In genomic region chr1:6596351-6596750, GRCh38 we compare ENCODE assay signal across 22 cellular contexts. TPM values are rescaled to one million over a fixed set of nuclear protein-coding genes. Genes with fewer than 3 reads are reported as not detected.
DNase-seq lines count a peak whose midpoint lies in the region; ATAC-seq and TF ChIP-seq lines count a peak whose summit lies in the region.
"Had no signal": no experiment of that assay in that cellular context is flagged by ENCODE, and none has a peak within 500 bp of the region (broad histone marks: within the 10 kb centered on the region; RNA-seq: fewer than 3 reads in every experiment).

No MANE protein-coding gene starts in this region.

- H3K4me1 ChIP-seq in gastroesophageal sphincter (peaks cover 0 to 94% (median 46%) of the 10 kb centered on the region in 3 donors), stomach (peaks cover 64 to 90% (median 77%) of the 10 kb centered on the region in 4 donors), smooth muscle cell (ENCODE audit: low read depth) (peaks cover 13% of the 10 kb centered on the region)

- no peak overlapping the region for H3K4me2 ChIP-seq in smooth muscle cell
- H3K4me2 ChIP-seq: SK-N-SH had no signal

- no peak for ATAC-seq in gastroesophageal sphincter
- ATAC-seq: Panc1, sciatic nerve had no signal

- H3K4me3 Mint-ChIP-seq in activated naive CD4-positive, alpha-beta T cell treated with anti-CD3 and anti-CD28 coated beads, Interleukin-2, amount 50 U/mL, for 24 hours = peak overlapping the region; percentile 11
- H3K4me3 Mint-ChIP-seq: central memory CD8-positive, alpha-beta T cell; endodermal cell had no signal

- peaks cover 12% of the 10 kb centered on the region for H3K36me3 Mint-ChIP-seq in activated naive CD4-positive, alpha-beta T cell treated with anti-CD3 and anti-CD28 coated beads, Interleukin-2, amount 50 U/mL, for 24 hours
- H3K36me3 Mint-ChIP-seq: type B pancreatic cell had no signal

- H3K27me3 ChIP-seq in WERI-Rb-1 (ENCODE audit: insufficient read depth, low read depth, severe bottlenecking) = no peaks in the 10 kb centered on the region
- no peaks in the 10 kb centered on the region for H3K27me3 ChIP-seq in gastroesophageal sphincter
- H3K27me3 ChIP-seq in stomach = no peaks in the 10 kb centered on the region
- H3K27me3 ChIP-seq in smooth muscle cell (ENCODE audit: low read depth) = no peaks in the 10 kb centered on the region

- H2AFZ ChIP-seq in smooth muscle cell (ENCODE audit: low read depth) = no peak overlapping the region

- TF ChIP-seq EP300 in gastroesophageal sphincter (IDR thresholded peaks at IDR 0.05) = no peak
- no peak for TF ChIP-seq EP300 in stomach (IDR thresholded peaks at IDR 0.05)

- no peak for TF ChIP-seq CTCF in WERI-Rb-1 (IDR thresholded peaks at IDR 0.05; ENCODE audit: low read depth, low read length)
- no peak for TF ChIP-seq CTCF in gastroesophageal sphincter (IDR thresholded peaks at IDR 0.05)
- TF ChIP-seq CTCF in stomach (IDR thresholded peaks at IDR 0.05) = no peak
- TF ChIP-seq CTCF in GM10266 (IDR thresholded peaks at IDR 0.05; ENCODE audit: control insufficient read depth, insufficient read depth, low read depth, missing control alignments) = no peak
- TF ChIP-seq CTCF in smooth muscle cell (IDR thresholded peaks at IDR 0.05; ENCODE audit: borderline replicate concordance, insufficient read depth, poor library complexity, severe bottlenecking) = no peak

- H3K4me1 Mint-ChIP-seq in activated naive CD4-positive, alpha-beta T cell treated with anti-CD3 and anti-CD28 coated beads, Interleukin-2, amount 50 U/mL, for 24 hours = peaks cover 64% of the 10 kb centered on the region

- no peaks in the 10 kb centered on the region for H3K9me3 Mint-ChIP-seq in activated naive CD4-positive, alpha-beta T cell treated with anti-CD3 and anti-CD28 coated beads, Interleukin-2, amount 50 U/mL, for 24 hours
- H3K9me3 Mint-ChIP-seq: central memory CD8-positive, alpha-beta T cell; endodermal cell; type B pancreatic cell had no signal

- H3K27ac ChIP-seq in WERI-Rb-1 (peak overlapping the region; percentile 92), gastroesophageal sphincter (peak overlapping the region in 3 of 4 donors; percentile 26 to 97 (median 47)), stomach (peak overlapping the region in 1 of 5 donors; percentile 35), smooth muscle cell (ENCODE audit: low read depth) (no peak overlapping the region)
- H3K27ac ChIP-seq: HL-60 had no signal

- intact Hi-C loops in stomach (cut with DNase I; ENCODE audit: low total_unique reads) = no loop called here

- peaks cover 78% of the 10 kb centered on the region for H3K36me3 ChIP-seq in WERI-Rb-1
- H3K36me3 ChIP-seq in gastroesophageal sphincter = peaks cover 0 to 84% of the 10 kb centered on the region in 2 donors
- H3K36me3 ChIP-seq in stomach = peaks cover 74 to 84% (median 79%) of the 10 kb centered on the region in 4 donors
- H3K36me3 ChIP-seq in smooth muscle cell (ENCODE audit: low read depth) = no peaks in the 10 kb centered on the region

- no peak overlapping the region for H3K27ac Mint-ChIP-seq in activated naive CD4-positive, alpha-beta T cell treated with anti-CD3 and anti-CD28 coated beads, Interleukin-2, amount 50 U/mL, for 24 hours
- H3K27ac Mint-ChIP-seq: endodermal cell, type B pancreatic cell had no signal

- no peak overlapping the region for H3K9ac ChIP-seq in smooth muscle cell (ENCODE audit: low read depth)
- H3K9ac ChIP-seq: SK-N-SH had no signal

- WGBS in gastroesophageal sphincter (ENCODE audit: low coverage in 1 of 2), 2 donors = 53 to 60% methylated on average over 5 to 7 of the region's 7 CpGs
- WGBS in stomach, 5 donors = 50 to 68% (median 51%) methylated on average over 7 of the region's 7 CpGs
- WGBS in smooth muscle cell (ENCODE audit: low lambda C conversion rate) = 92% methylated on average over 7 of the region's 7 CpGs

- H3K4me3 ChIP-seq in WERI-Rb-1 (ENCODE audit: low read depth, low read length) (no peak overlapping the region), gastroesophageal sphincter (peak overlapping the region in 1 of 2 donors; percentile 99), stomach (peak overlapping the region in 3 of 4 donors; percentile 13 to 98 (median 84)), smooth muscle cell (no peak overlapping the region)

- no peaks in the 10 kb centered on the region for H3K9me3 ChIP-seq in WERI-Rb-1 (ENCODE audit: severe bottlenecking)
- no peaks in the 10 kb centered on the region for H3K9me3 ChIP-seq in gastroesophageal sphincter
- H3K9me3 ChIP-seq in stomach = no peaks in the 10 kb centered on the region
- H3K9me3 ChIP-seq in smooth muscle cell (replicated peaks; ENCODE audit: low read depth) = no peaks in the 10 kb centered on the region
- H3K9me3 ChIP-seq: SK-N-SH had no signal

- DNase-seq in activated naive CD4-positive, alpha-beta T cell (lab: John Stamatoyannopoulos, UW) = no peak
- DNase-seq in WERI-Rb-1 (no peak), stomach (no peak), NCI-H2081 treated with DMSO at 0.1 percent for 48 hours (lab: John Stamatoyannopoulos, UW) (no peak), GM10266 (ENCODE audit: extremely low spot score) (no peak), smooth muscle cell (lab: John Stamatoyannopoulos, UW; ENCODE audit: unreplicated experiment) (no peak)
- DNase-seq: DMS79; KG1; NCI-H1048; NCI-H82; SK-N-SH; stimulated activated CD4-positive, alpha-beta T cell treated with anti-CD3 and anti-CD28 coated beads, Interleukin-4, amount 100 ng/mL, for 24 hours had no signal

- H3F3A ChIP-seq in smooth muscle cell (ENCODE audit: low read depth) = no peaks in the 10 kb centered on the region

- TF ChIP-seq POLR2A in gastroesophageal sphincter (IDR thresholded peaks at IDR 0.05) = no peak
- no peak for TF ChIP-seq POLR2A in stomach (IDR thresholded peaks at IDR 0.05)

- H3K79me2 ChIP-seq in smooth muscle cell (ENCODE audit: low read depth) = peaks cover 37% of the 10 kb centered on the region

- H4K20me1 ChIP-seq in smooth muscle cell (ENCODE audit: low read depth) = peaks cover 80% of the 10 kb centered on the region

- no peaks in the 10 kb centered on the region for H3K27me3 Mint-ChIP-seq in activated naive CD4-positive, alpha-beta T cell treated with anti-CD3 and anti-CD28 coated beads, Interleukin-2, amount 50 U/mL, for 24 hours
- H3K27me3 Mint-ChIP-seq: central memory CD8-positive, alpha-beta T cell had no signal

RNA-seq across cellular contexts. Expression of gene KLHL21, which starts 6.3 kb away (rescaled TPM):
- 100 to 1,000 TPM in 2 of 4 donors, 10 to 100 TPM in 2; 83.6 to 131 (median 101) TPM for total RNA-seq in gastroesophageal sphincter
- 10 to 100 TPM; 13.0 to 59.8 (median 34.5) TPM for total RNA-seq in stomach
- polyA plus RNA-seq in stomach = 10 to 100 TPM in 1 of 3 donors, 1 to 10 TPM in 2; 9.2 to 15.4 (median 9.8) TPM
- total RNA-seq in smooth muscle cell = 12.0 and 13.2 TPM in 2 replicates
- 12.6 and 16.2 TPM in 2 replicates for polyA plus RNA-seq in smooth muscle cell

RNA-seq across cellular contexts. Expression of gene ZBTB48, which starts 16.6 kb away (rescaled TPM):
- 10 to 100 TPM; 12.7 to 17.7 (median 14.1) TPM for total RNA-seq in gastroesophageal sphincter
- total RNA-seq in stomach = 100 to 1,000 TPM in 1 of 5 donors, 10 to 100 TPM in 4; 22.6 to 139 (median 25.7) TPM
- polyA plus RNA-seq in stomach = 10 to 100 TPM; 34.8 to 64.4 (median 61.3) TPM
- 9.7 and 26.4 TPM in 2 replicates for total RNA-seq in smooth muscle cell
- polyA plus RNA-seq in smooth muscle cell = 16.3 and 20.5 TPM in 2 replicates

RNA-seq across cellular contexts. Expression of gene PHF13, which starts 17.2 kb away (rescaled TPM):
- total RNA-seq in gastroesophageal sphincter = 10 to 100 TPM; 19.8 to 22.8 (median 20.5) TPM
- total RNA-seq in stomach = 10 to 100 TPM in 2 of 5 donors, 1 to 10 TPM in 3; 2.7 to 16.9 (median 7.5) TPM
- 1 to 10 TPM; 4.5 to 6.7 (median 5.7) TPM for polyA plus RNA-seq in stomach
- 10.2 and 10.4 TPM in 2 replicates for total RNA-seq in smooth muscle cell
- polyA plus RNA-seq in smooth muscle cell = 12.3 and 14.0 TPM in 2 replicates

RNA-seq across cellular contexts. Expression of gene THAP3, which starts 28.3 kb away (rescaled TPM):
- 10 to 100 TPM; 16.3 to 36.9 (median 27.7) TPM for total RNA-seq in gastroesophageal sphincter
- 100 to 1,000 TPM in 1 of 5 donors, 10 to 100 TPM in 2, 1 to 10 TPM in 2; 5.8 to 116 (median 10.4) TPM for total RNA-seq in stomach
- 10 to 100 TPM; 17.9 to 27.6 (median 26.6) TPM for polyA plus RNA-seq in stomach
- total RNA-seq in smooth muscle cell = 10.5 and 14.2 TPM in 2 replicates
- 29.3 and 34.8 TPM in 2 replicates for polyA plus RNA-seq in smooth muscle cell

RNA-seq across cellular contexts. Expression of gene TAS1R1, which starts 41.2 kb away (rescaled TPM):
- not detected for total RNA-seq in gastroesophageal sphincter
- total RNA-seq in stomach = not detected
- polyA plus RNA-seq in stomach = under 1 TPM in 2 of 3 donors, not detected in 1; 0.08 to 0.12 TPM
- total RNA-seq in smooth muscle cell = not detected in 2 replicates
- polyA plus RNA-seq in smooth muscle cell = 0.27 TPM in 1 of 2 replicates, not detected in the other
- total RNA-seq: kidney epithelial cell, mesenteric fat pad, sciatic nerve had no signal
- polyA plus RNA-seq: SK-N-SH had no signal

Comparison
In these comparisons a context has a peak if more than half of its experiments do, and no peak if none do; other contexts are left out.
1. H3K4me3 ChIP-seq: peak in stomach (3 of 4); none in WERI-Rb-1 (single experiment) and smooth muscle cell (single experiment).